ENCODE assay signal across 20 cellular contexts in genomic region chr12:106305376-106305775, GRCh38. TPM values are rescaled to one million over a fixed set of nuclear protein-coding genes. Genes with fewer than 3 reads are reported as not detected.
DNase-seq lines count a peak whose midpoint lies in the region; ATAC-seq, FAIRE-seq and TF ChIP-seq lines count a peak whose summit lies in the region.
"Had no signal": no experiment of that assay in that cellular context is flagged by ENCODE, and none has a peak within 500 bp of the region (broad histone marks: within the 10 kb centered on the region; RNA-seq: fewer than 3 reads in every experiment).

No MANE protein-coding gene starts in this region.

- no TSS peak for BruUV-seq in Caco-2 (replicated peaks; lab: Mats Ljungman, UMichigan)

- CTCF ChIA-PET in activated CD4-positive, alpha-beta T cell treated with anti-CD3 and anti-CD28 coated beads for 36 hours (lab: Charles Lee), result interaction anchor here (0.8 to 2.2 kb wide), 5 partner anchors 8 to 78 kb away, joined by 3 to 8 read pairs (median 3); no protein-coding TSS in a partner anchor
- CTCF ChIA-PET in Caco-2 (lab: Charles Lee), result no interaction called here

- H3K9me3 ChIP-seq in Caco-2, result no peaks in the 10 kb centered on the region
- H3K9me3 ChIP-seq: SJCRH30, spleen had no signal

- POLR2A ChIA-PET in activated CD4-positive, alpha-beta T cell treated with anti-CD3 and anti-CD28 coated beads for 36 hours (lab: Charles Lee), result interaction anchor here (0.6 to 1.1 kb wide), 2 partner anchors 52 to 628 kb away, joined by 4 to 5 read pairs; partner anchors contain the start of gene POLR3B
- POLR2A ChIA-PET in Caco-2 (lab: Charles Lee), result no interaction called here

- no peak for FAIRE-seq in D721Med (lab: Jason Lieb, UNC)
- FAIRE-seq: GM12878, HTR-8/SVneo, urothelium cell line had no signal

- TF ChIP-seq CTCF in D721Med (IDR thresholded peaks at IDR 0.05; ENCODE audit: insufficient read depth, missing control alignments) (no peak), Caco-2 (IDR thresholded peaks at IDR 0.05; ENCODE audit: insufficient read depth in 1 of 2, low read depth in 1 of 2, low read length in 1 of 2, severe bottlenecking in 1 of 2, unreplicated experiment in 1 of 2) (no peak)

- intact Hi-C loops in activated CD4-positive, alpha-beta T cell treated with anti-CD3 and anti-CD28 coated beads for 36 hours (cut with DNase I, micrococcal nuclease), result no loop called here
- intact Hi-C loops in activated CD4-positive, alpha-beta T cell treated with anti-CD3 and anti-CD28 coated beads, Interleukin-2, amount 10 ng/mL, durations not matched to agents 24 days and 14 days (cut with micrococcal nuclease), result no loop called here
- intact Hi-C loops in Caco-2 (cut with micrococcal nuclease; ENCODE audit: unreplicated experiment), result no loop called here

- no peaks in the 10 kb centered on the region for H3K27me3 ChIP-seq in Caco-2 (replicated peaks; ENCODE audit: control insufficient read depth, insufficient read depth, low read length)
- H3K27me3 ChIP-seq: SJCRH30, spleen had no signal

- no peak overlapping the region for H3K4me3 ChIP-seq in Caco-2 (ENCODE audit: low read depth, low read length)
- H3K4me3 ChIP-seq: GM12878, SJCRH30 had no signal

- H3K4me3 Mint-ChIP-seq in activated CD4-positive, alpha-beta T cell treated with anti-CD3 and anti-CD28 coated beads for 36 hours, result no peak overlapping the region
- H3K4me3 Mint-ChIP-seq in activated CD4-positive, alpha-beta T cell treated with anti-CD3 and anti-CD28 coated beads, Interleukin-2, amount 10 ng/mL, durations not matched to agents 24 days and 14 days, result no peak overlapping the region
- no peak overlapping the region for H3K4me3 Mint-ChIP-seq in Caco-2 (ENCODE audit: unreplicated experiment)

- H3K36me3 ChIP-seq in Caco-2 (ENCODE audit: control insufficient read depth, insufficient read depth, low read length), result no peaks in the 10 kb centered on the region
- H3K36me3 ChIP-seq: SJCRH30, WERI-Rb-1 had no signal

- H3K4me1 ChIP-seq in Caco-2, result peaks cover 33% of the 10 kb centered on the region

- ATAC-seq in activated CD4-positive, alpha-beta T cell treated with anti-CD3 and anti-CD28 coated beads for 36 hours, result no peak
- ATAC-seq in esophagus mucosa, result peak; percentile 10
- ATAC-seq: GM12878 had no signal

- DNase-seq in activated CD4-positive, alpha-beta T cell treated with anti-CD3 and anti-CD28 coated beads for 36 hours, result no peak
- DNase-seq in activated CD4-positive, alpha-beta T cell treated with anti-CD3 and anti-CD28 coated beads, Interleukin-2, amount 10 ng/mL, durations not matched to agents 24 days and 14 days, result no peak
- DNase-seq in NCI-H69 (lab: John Stamatoyannopoulos, UW) (peak; percentile 65), putamen (ENCODE audit: low spot score) (peak; percentile 57), D721Med (ENCODE audit: insufficient read length, low spot score) (no peak), Caco-2 (no peak), T-helper 2 cell (no peak)
- DNase-seq: ACHN, DMS79, HCEC 1CT, NCI-H1092, NCI-H526 treated with DMSO at 0.1 percent for 48 hours, SJCRH30, spleen, WERI-Rb-1 had no signal

- peaks cover 78% of the 10 kb centered on the region for H3K4me1 Mint-ChIP-seq in activated CD4-positive, alpha-beta T cell treated with anti-CD3 and anti-CD28 coated beads for 36 hours
- peaks cover 38% of the 10 kb centered on the region for H3K4me1 Mint-ChIP-seq in activated CD4-positive, alpha-beta T cell treated with anti-CD3 and anti-CD28 coated beads, Interleukin-2, amount 10 ng/mL, durations not matched to agents 24 days and 14 days
- H3K4me1 Mint-ChIP-seq in Caco-2 (ENCODE audit: low read depth, unreplicated experiment), result peaks cover 17% of the 10 kb centered on the region

- H3K27me3 Mint-ChIP-seq in activated CD4-positive, alpha-beta T cell treated with anti-CD3 and anti-CD28 coated beads for 36 hours, result no peaks in the 10 kb centered on the region
- H3K27me3 Mint-ChIP-seq in activated CD4-positive, alpha-beta T cell treated with anti-CD3 and anti-CD28 coated beads, Interleukin-2, amount 10 ng/mL, durations not matched to agents 24 days and 14 days, result no peaks in the 10 kb centered on the region
- no peaks in the 10 kb centered on the region for H3K27me3 Mint-ChIP-seq in Caco-2 (ENCODE audit: insufficient read depth, unreplicated experiment)

- H3K36me3 Mint-ChIP-seq in activated CD4-positive, alpha-beta T cell treated with anti-CD3 and anti-CD28 coated beads for 36 hours (ENCODE audit: low read depth), result no peaks in the 10 kb centered on the region
- H3K36me3 Mint-ChIP-seq in activated CD4-positive, alpha-beta T cell treated with anti-CD3 and anti-CD28 coated beads, Interleukin-2, amount 10 ng/mL, durations not matched to agents 24 days and 14 days (ENCODE audit: low read depth), result peaks cover 2% of the 10 kb centered on the region
- no peaks in the 10 kb centered on the region for H3K36me3 Mint-ChIP-seq in Caco-2 (ENCODE audit: insufficient read depth, unreplicated experiment)

- no peaks in the 10 kb centered on the region for H3K9me3 Mint-ChIP-seq in activated CD4-positive, alpha-beta T cell treated with anti-CD3 and anti-CD28 coated beads for 36 hours (ENCODE audit: low read depth)
- no peaks in the 10 kb centered on the region for H3K9me3 Mint-ChIP-seq in activated CD4-positive, alpha-beta T cell treated with anti-CD3 and anti-CD28 coated beads, Interleukin-2, amount 10 ng/mL, durations not matched to agents 24 days and 14 days
- H3K9me3 Mint-ChIP-seq in Caco-2 (ENCODE audit: unreplicated experiment), result no peaks in the 10 kb centered on the region
- H3K9me3 Mint-ChIP-seq: activated T-helper 2 cell treated with anti-CD3 and anti-CD28 coated beads, Interferon-gamma antibody, Interleukin-2, Interleukin-4, amounts not matched to agents 10 μg/mL and 5 μg/mL and 100 μg/mL, durations not matched to agents 14 hours and 24 hours and 36 hours had no signal

- H3K27ac Mint-ChIP-seq in activated CD4-positive, alpha-beta T cell treated with anti-CD3 and anti-CD28 coated beads for 36 hours, result peak overlapping the region; percentile 22
- no peak overlapping the region for H3K27ac Mint-ChIP-seq in activated CD4-positive, alpha-beta T cell treated with anti-CD3 and anti-CD28 coated beads, Interleukin-2, amount 10 ng/mL, durations not matched to agents 24 days and 14 days
- H3K27ac Mint-ChIP-seq in Caco-2 (ENCODE audit: unreplicated experiment), result no peak overlapping the region
- H3K27ac Mint-ChIP-seq: activated T-helper 2 cell treated with anti-CD3 and anti-CD28 coated beads, Interferon-gamma antibody, Interleukin-2, Interleukin-4, amounts not matched to agents 10 μg/mL and 5 μg/mL and 100 μg/mL, durations not matched to agents 14 hours and 24 hours and 36 hours had no signal

RNA-seq across cellular contexts. Expression of gene TCP11L2, which starts 2.8 kb away (rescaled TPM):
- total RNA-seq in activated CD4-positive, alpha-beta T cell treated with anti-CD3 and anti-CD28 coated beads for 36 hours, result 10 to 100 TPM in 1 of 2 experiments, 1 to 10 TPM in 1; 8.6 to 11.8 TPM
- 3.2 and 4.5 TPM in 2 replicates for total RNA-seq in activated CD4-positive, alpha-beta T cell treated with anti-CD3 and anti-CD28 coated beads, Interleukin-2, amount 10 ng/mL, durations not matched to agents 24 days and 14 days
- 35.3 TPM for total RNA-seq in esophagus mucosa
- total RNA-seq in Caco-2 (2022), result 7.7 and 11.8 TPM in 2 replicates

RNA-seq across cellular contexts. Expression of gene POLR3B, which starts 52.2 kb away (rescaled TPM):
- 10 to 100 TPM in 1 of 2 experiments, 1 to 10 TPM in 1; 9.1 to 11.7 TPM for total RNA-seq in activated CD4-positive, alpha-beta T cell treated with anti-CD3 and anti-CD28 coated beads for 36 hours
- total RNA-seq in activated CD4-positive, alpha-beta T cell treated with anti-CD3 and anti-CD28 coated beads, Interleukin-2, amount 10 ng/mL, durations not matched to agents 24 days and 14 days, result 12.1 and 13.1 TPM in 2 replicates
- total RNA-seq in esophagus mucosa (9.4 TPM), Caco-2 (2022) (13.7 and 13.9 TPM in 2 replicates)

RNA-seq across cellular contexts. Expression of gene CKAP4, which starts 57.6 kb away (rescaled TPM):
- 10 to 100 TPM; 13.7 to 15.6 TPM for total RNA-seq in activated CD4-positive, alpha-beta T cell treated with anti-CD3 and anti-CD28 coated beads for 36 hours
- 6.7 and 7.7 TPM in 2 replicates for total RNA-seq in activated CD4-positive, alpha-beta T cell treated with anti-CD3 and anti-CD28 coated beads, Interleukin-2, amount 10 ng/mL, durations not matched to agents 24 days and 14 days
- total RNA-seq in esophagus mucosa, result 87.3 TPM
- 60.8 and 63.1 TPM in 2 replicates for total RNA-seq in Caco-2 (2022)

Comparison
In these comparisons a context has a peak if more than half of its experiments do, and no peak if none do; other contexts are left out.
1. DNase-seq: peak in NCI-H69 (single experiment) and putamen (single experiment); none in activated CD4-positive, alpha-beta T cell treated with anti-CD3 and anti-CD28 coated beads for 36 hours (single experiment), activated CD4-positive, alpha-beta T cell treated with anti-CD3 and anti-CD28 coated beads, Interleukin-2, amount 10 ng/mL, durations not matched to agents 24 days and 14 days (single experiment), D721Med (single experiment), Caco-2 (0 of 2) and T-helper 2 cell (0 of 5).